1 cellular context compared by ENCODE assay signal in the genomic region with DNA sequence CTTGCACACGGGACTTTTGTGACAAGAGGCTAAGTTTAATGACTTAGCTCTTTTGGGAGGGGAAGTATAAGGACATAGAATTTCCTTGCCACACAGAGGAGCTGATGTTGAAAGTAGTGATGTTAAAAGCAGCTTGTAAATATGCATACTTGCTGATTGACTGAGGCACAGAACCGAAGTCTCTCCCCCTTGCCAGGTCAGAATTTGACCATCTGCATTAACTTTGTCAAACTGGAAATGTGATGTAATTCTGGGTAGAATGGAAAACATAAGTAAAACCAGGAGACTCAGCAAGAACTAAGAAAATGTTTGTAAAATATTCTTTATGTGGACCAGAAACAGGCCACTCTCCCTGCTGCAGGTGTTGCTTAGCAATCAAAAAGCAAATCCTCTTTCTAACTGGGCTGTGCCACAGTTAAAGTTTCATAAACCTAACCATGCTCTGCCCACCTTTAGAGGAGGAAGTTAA.
TF ChIP-seq lines count a peak whose summit lies in the region.

No MANE protein-coding gene starts in this region.

TF ChIP-seq in WTC11, 78 proteins besides CTCF, POLR2A, EP300 and RAD21 (continued from another document):
- TF ChIP-seq, protein P1, sequence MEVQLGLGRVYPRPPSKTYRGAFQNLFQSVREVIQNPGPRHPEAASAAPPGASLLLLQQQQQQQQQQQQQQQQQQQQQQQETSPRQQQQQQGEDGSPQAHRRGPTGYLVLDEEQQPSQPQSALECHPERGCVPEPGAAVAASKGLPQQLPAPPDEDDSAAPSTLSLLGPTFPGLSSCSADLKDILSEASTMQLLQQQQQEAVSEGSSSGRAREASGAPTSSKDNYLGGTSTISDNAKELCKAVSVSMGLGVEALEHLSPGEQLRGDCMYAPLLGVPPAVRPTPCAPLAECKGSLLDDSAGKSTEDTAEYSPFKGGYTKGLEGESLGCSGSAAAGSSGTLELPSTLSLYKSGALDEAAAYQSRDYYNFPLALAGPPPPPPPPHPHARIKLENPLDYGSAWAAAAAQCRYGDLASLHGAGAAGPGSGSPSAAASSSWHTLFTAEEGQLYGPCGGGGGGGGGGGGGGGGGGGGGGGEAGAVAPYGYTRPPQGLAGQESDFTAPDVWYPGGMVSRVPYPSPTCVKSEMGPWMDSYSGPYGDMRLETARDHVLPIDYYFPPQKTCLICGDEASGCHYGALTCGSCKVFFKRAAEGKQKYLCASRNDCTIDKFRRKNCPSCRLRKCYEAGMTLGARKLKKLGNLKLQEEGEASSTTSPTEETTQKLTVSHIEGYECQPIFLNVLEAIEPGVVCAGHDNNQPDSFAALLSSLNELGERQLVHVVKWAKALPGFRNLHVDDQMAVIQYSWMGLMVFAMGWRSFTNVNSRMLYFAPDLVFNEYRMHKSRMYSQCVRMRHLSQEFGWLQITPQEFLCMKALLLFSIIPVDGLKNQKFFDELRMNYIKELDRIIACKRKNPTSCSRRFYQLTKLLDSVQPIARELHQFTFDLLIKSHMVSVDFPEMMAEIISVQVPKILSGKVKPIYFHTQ (CRISPR knock-in tag; IDR thresholded peaks at IDR 0.05) = no peak
- TF ChIP-seq NFATC4 (CRISPR knock-in tag; IDR thresholded peaks at IDR 0.05) = no peak
- TF ChIP-seq NR3C1 (CRISPR knock-in tag; conservative IDR thresholded peaks at IDR 0.05; ENCODE audit: low read depth) = no peak
- TF ChIP-seq CREB1 (CRISPR knock-in tag; IDR thresholded peaks at IDR 0.05) = no peak
- TF ChIP-seq, protein P2, sequence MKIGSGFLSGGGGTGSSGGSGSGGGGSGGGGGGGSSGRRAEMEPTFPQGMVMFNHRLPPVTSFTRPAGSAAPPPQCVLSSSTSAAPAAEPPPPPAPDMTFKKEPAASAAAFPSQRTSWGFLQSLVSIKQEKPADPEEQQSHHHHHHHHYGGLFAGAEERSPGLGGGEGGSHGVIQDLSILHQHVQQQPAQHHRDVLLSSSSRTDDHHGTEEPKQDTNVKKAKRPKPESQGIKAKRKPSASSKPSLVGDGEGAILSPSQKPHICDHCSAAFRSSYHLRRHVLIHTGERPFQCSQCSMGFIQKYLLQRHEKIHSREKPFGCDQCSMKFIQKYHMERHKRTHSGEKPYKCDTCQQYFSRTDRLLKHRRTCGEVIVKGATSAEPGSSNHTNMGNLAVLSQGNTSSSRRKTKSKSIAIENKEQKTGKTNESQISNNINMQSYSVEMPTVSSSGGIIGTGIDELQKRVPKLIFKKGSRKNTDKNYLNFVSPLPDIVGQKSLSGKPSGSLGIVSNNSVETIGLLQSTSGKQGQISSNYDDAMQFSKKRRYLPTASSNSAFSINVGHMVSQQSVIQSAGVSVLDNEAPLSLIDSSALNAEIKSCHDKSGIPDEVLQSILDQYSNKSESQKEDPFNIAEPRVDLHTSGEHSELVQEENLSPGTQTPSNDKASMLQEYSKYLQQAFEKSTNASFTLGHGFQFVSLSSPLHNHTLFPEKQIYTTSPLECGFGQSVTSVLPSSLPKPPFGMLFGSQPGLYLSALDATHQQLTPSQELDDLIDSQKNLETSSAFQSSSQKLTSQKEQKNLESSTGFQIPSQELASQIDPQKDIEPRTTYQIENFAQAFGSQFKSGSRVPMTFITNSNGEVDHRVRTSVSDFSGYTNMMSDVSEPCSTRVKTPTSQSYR (CRISPR knock-in tag; IDR thresholded peaks at IDR 0.05) = no peak
- TF ChIP-seq ZNF219 (CRISPR knock-in tag; IDR thresholded peaks at IDR 0.05; ENCODE audit: borderline replicate concordance) = no peak
- TF ChIP-seq GRHL2 (CRISPR knock-in tag; IDR thresholded peaks at IDR 0.05; ENCODE audit: insufficient replicate concordance, severe bottlenecking) = no peak
- no peak for TF ChIP-seq ZNF671 (CRISPR knock-in tag; IDR thresholded peaks at IDR 0.05)
- TF ChIP-seq TP53 (CRISPR knock-in tag; IDR thresholded peaks at IDR 0.05) = no peak
- no peak for TF ChIP-seq RORB (CRISPR knock-in tag; IDR thresholded peaks at IDR 0.05)
- no peak for TF ChIP-seq EMX1 (CRISPR knock-in tag; IDR thresholded peaks at IDR 0.05)
- no peak for TF ChIP-seq ZNF423 (CRISPR knock-in tag; IDR thresholded peaks at IDR 0.05)
- TF ChIP-seq ZNF232 (CRISPR knock-in tag; IDR thresholded peaks at IDR 0.05) = no peak
- TF ChIP-seq, protein P3, sequence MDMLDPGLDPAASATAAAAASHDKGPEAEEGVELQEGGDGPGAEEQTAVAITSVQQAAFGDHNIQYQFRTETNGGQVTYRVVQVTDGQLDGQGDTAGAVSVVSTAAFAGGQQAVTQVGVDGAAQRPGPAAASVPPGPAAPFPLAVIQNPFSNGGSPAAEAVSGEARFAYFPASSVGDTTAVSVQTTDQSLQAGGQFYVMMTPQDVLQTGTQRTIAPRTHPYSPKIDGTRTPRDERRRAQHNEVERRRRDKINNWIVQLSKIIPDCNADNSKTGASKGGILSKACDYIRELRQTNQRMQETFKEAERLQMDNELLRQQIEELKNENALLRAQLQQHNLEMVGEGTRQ (CRISPR knock-in tag; IDR thresholded peaks at IDR 0.05) = no peak
